8 cellular contexts compared by ENCODE assay signal in the genomic region with DNA sequence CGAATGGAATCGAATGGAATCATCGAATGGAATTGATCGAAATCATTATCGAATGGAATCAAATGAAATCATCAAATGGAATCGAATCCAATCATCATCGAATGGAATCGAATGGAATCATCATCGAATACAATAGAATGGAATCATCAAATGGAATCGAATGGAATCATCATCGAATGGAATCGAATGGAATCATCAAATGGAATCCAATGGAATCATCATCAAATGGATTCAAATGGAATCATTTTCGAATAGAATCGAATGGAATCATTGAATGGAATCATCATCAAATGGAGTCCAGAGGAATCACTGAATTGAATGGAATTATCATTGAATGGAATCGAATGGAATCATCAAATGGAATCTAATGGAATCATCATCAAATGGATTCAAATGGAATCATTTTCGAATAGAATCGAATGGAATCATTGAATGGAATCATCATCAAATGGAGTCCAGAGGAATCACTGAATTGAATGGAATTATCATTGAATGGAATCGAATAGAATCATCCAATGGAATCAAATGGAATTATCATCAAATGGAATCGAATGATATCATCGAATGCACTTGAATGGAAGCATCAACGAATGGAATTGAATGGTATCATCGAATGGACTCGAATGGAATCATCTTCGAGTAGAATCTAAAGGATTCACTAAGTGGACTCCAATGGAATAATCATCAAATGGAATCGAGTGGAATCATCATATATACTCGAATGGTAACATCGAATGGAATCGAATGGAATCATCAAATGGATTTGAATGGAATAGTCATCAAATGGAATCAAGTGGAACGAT.
DNase-seq lines count a peak whose midpoint lies in the region; ATAC-seq lines count a peak whose summit lies in the region.
"Not testable (repeated sequence)": the region's sequence is repeated elsewhere in the genome, so short reads cannot be mapped to it uniquely, and the experiment has no call there.

No MANE protein-coding gene starts in this region.

- H3K4me1 Mint-ChIP-seq in T-helper 17 cell; activated naive CD8-positive, alpha-beta T cell treated with anti-CD3 and anti-CD28 coated beads, Interleukin-2, amount 50 U/mL, for 24 hours; naive thymus-derived CD8-positive, alpha-beta T cell: not testable (repeated sequence)

- H3K9me3 Mint-ChIP-seq in activated naive CD8-positive, alpha-beta T cell treated with anti-CD3 and anti-CD28 coated beads, Interleukin-2, amount 50 U/mL, for 24 hours = peaks cover 18% of the 10 kb centered on the region
- peaks cover 0 to 30% (median 12%) of the 10 kb centered on the region in 9 donors for H3K9me3 Mint-ChIP-seq in naive thymus-derived CD8-positive, alpha-beta T cell

- ATAC-seq in T-helper 17 cell = peak; percentile 4
- ATAC-seq in activated naive CD8-positive, alpha-beta T cell treated with anti-CD3 and anti-CD28 coated beads, Interleukin-2, amount 50 U/mL, for 24 hours; naive thymus-derived CD8-positive, alpha-beta T cell: not testable (repeated sequence)

- not testable (repeated sequence) for H3K27ac Mint-ChIP-seq in T-helper 17 cell; activated naive CD8-positive, alpha-beta T cell treated with anti-CD3 and anti-CD28 coated beads, Interleukin-2, amount 50 U/mL, for 24 hours; naive thymus-derived CD8-positive, alpha-beta T cell

- POLR2A ChIA-PET in naive thymus-derived CD8-positive, alpha-beta T cell (lab: Charles Lee) = not testable (repeated sequence)

- not testable (repeated sequence) for H3K36me3 Mint-ChIP-seq in T-helper 17 cell (ENCODE audit: low read depth)
- H3K36me3 Mint-ChIP-seq in activated naive CD8-positive, alpha-beta T cell treated with anti-CD3 and anti-CD28 coated beads, Interleukin-2, amount 50 U/mL, for 24 hours (ENCODE audit: low read depth) = peaks cover 15% of the 10 kb centered on the region
- peaks cover 3 to 18% (median 8%) of the 10 kb centered on the region in 3 donors for H3K36me3 Mint-ChIP-seq in naive thymus-derived CD8-positive, alpha-beta T cell

- H3K9me3 ChIP-seq in T-helper 17 cell (ENCODE audit: control insufficient read depth, low read length, poor library complexity, severe bottlenecking) = not testable (repeated sequence)

- DNase-seq in Ammon's horn (ENCODE audit: low spot score) (peak; percentile 61), NAMALWA (ENCODE audit: low spot score) (peak; percentile 40), T-helper 17 cell (peak in 1 of 3 donors; percentile 25), dermis blood vessel endothelial cell (peak; percentile 28), inferior parietal cortex (ENCODE audit: extremely low spot score) (peak; percentile 34)
- peak; percentile 11 for DNase-seq in activated naive CD8-positive, alpha-beta T cell treated with anti-CD3 and anti-CD28 coated beads, Interleukin-2, amount 50 U/mL, for 24 hours
- DNase-seq in naive thymus-derived CD8-positive, alpha-beta T cell = peak in 6 of 10 donors; percentile 4 to 69 (median 64)
- peak; percentile 58 for DNase-seq in stimulated activated CD4-positive, alpha-beta T cell treated with anti-CD3 and anti-CD28 coated beads, Interleukin-4, amount 100 ng/mL, for 24 hours

- not testable (repeated sequence) for H3K27me3 Mint-ChIP-seq in T-helper 17 cell; activated naive CD8-positive, alpha-beta T cell treated with anti-CD3 and anti-CD28 coated beads, Interleukin-2, amount 50 U/mL, for 24 hours; naive thymus-derived CD8-positive, alpha-beta T cell

- not testable (repeated sequence) for H3K4me3 Mint-ChIP-seq in T-helper 17 cell; activated naive CD8-positive, alpha-beta T cell treated with anti-CD3 and anti-CD28 coated beads, Interleukin-2, amount 50 U/mL, for 24 hours; naive thymus-derived CD8-positive, alpha-beta T cell
